In genomic region chr14:81454572-81455218, GRCh38 we compare ENCODE assay signal across 10 cellular contexts. TPM values are rescaled to one million over a fixed set of nuclear protein-coding genes. Genes with fewer than 3 reads are reported as not detected.
DNase-seq lines count a peak whose midpoint lies in the region; ATAC-seq and TF ChIP-seq lines count a peak whose summit lies in the region.
"Had no signal": no experiment of that assay in that cellular context is flagged by ENCODE, and none has a peak within 500 bp of the region (broad histone marks: within the 10 kb centered on the region; RNA-seq: fewer than 3 reads in every experiment).

No MANE protein-coding gene starts in this region.

- peaks cover 2% of the 10 kb centered on the region for H3K27me3 Mint-ChIP-seq in activated CD4-positive, alpha-beta memory T cell treated with anti-CD3 and anti-CD28 coated beads for 36 hours
- H3K27me3 Mint-ChIP-seq in T-helper 2 cell treated with Interferon-gamma antibody and Interleukin-4, amounts not matched to agents 5 μg/mL and 100 μg/mL, for 36 hours (ENCODE audit: low read depth), result no peaks in the 10 kb centered on the region

- H3K36me3 Mint-ChIP-seq in activated CD4-positive, alpha-beta memory T cell treated with anti-CD3 and anti-CD28 coated beads for 36 hours, result no peaks in the 10 kb centered on the region
- no peaks in the 10 kb centered on the region for H3K36me3 Mint-ChIP-seq in T-helper 2 cell treated with Interferon-gamma antibody and Interleukin-4, amounts not matched to agents 5 μg/mL and 100 μg/mL, for 36 hours (ENCODE audit: low read depth)

- H3K4me1 Mint-ChIP-seq in activated CD4-positive, alpha-beta memory T cell treated with anti-CD3 and anti-CD28 coated beads for 36 hours (ENCODE audit: low read depth), result no peaks in the 10 kb centered on the region
- H3K4me1 Mint-ChIP-seq in T-helper 2 cell treated with Interferon-gamma antibody and Interleukin-4, amounts not matched to agents 5 μg/mL and 100 μg/mL, for 36 hours (ENCODE audit: low read depth), result peaks cover 2% of the 10 kb centered on the region

- TF ChIP-seq POLR2A in GM18505 (IDR thresholded peaks at IDR 0.05; ENCODE audit: borderline replicate concordance, extremely low read depth, insufficient read depth, insufficient read length), result no peak

- H3K27ac Mint-ChIP-seq in activated CD4-positive, alpha-beta memory T cell treated with anti-CD3 and anti-CD28 coated beads for 36 hours, result no peak overlapping the region
- H3K27ac Mint-ChIP-seq in T-helper 2 cell treated with Interferon-gamma antibody and Interleukin-4, amounts not matched to agents 5 μg/mL and 100 μg/mL, for 36 hours, result no peak overlapping the region

- DNase-seq in AG08396 (ENCODE audit: low spot score), result no peak
- DNase-seq in activated CD4-positive, alpha-beta memory T cell treated with anti-CD3 and anti-CD28 coated beads for 36 hours, result no peak
- DNase-seq in activated CD8-positive, alpha-beta memory T cell treated with anti-CD3 and anti-CD28 coated beads for 24 hours, result no peak
- no peak for DNase-seq in T-helper 2 cell treated with Interferon-gamma antibody and Interleukin-4, amounts not matched to agents 5 μg/mL and 100 μg/mL, for 36 hours (ENCODE audit: low spot score)
- DNase-seq: effector memory CD4-positive, alpha-beta T cell; left lung had no signal

- CTCF ChIA-PET in activated CD4-positive, alpha-beta memory T cell treated with anti-CD3 and anti-CD28 coated beads for 36 hours (lab: Charles Lee), result interaction anchor here (0.9 to 10.6 kb wide), 6 partner anchors 10 to 233 kb away, joined by 3 to 122 read pairs (median 6); partner anchors contain the start of gene GTF2A1

- POLR2A ChIA-PET in activated CD4-positive, alpha-beta memory T cell treated with anti-CD3 and anti-CD28 coated beads for 36 hours (lab: Charles Lee), result no interaction called here

- ATAC-seq in GM18505 (IDR thresholded peaks at IDR 0.05; ENCODE audit: unreplicated experiment), result peak; percentile 66
- peak; percentile 83 for ATAC-seq in GM19397 (IDR thresholded peaks at IDR 0.05; ENCODE audit: unreplicated experiment)
- peak; percentile 64 for ATAC-seq in HG02840 (IDR thresholded peaks at IDR 0.05; ENCODE audit: low FRiP score, unreplicated experiment)
- peak; percentile 70 for ATAC-seq in HG03442 (IDR thresholded peaks at IDR 0.05; ENCODE audit: unreplicated experiment)
- ATAC-seq: left lung had no signal

- H3K9me3 Mint-ChIP-seq in activated CD4-positive, alpha-beta memory T cell treated with anti-CD3 and anti-CD28 coated beads for 36 hours, result no peaks in the 10 kb centered on the region
- no peaks in the 10 kb centered on the region for H3K9me3 Mint-ChIP-seq in T-helper 2 cell treated with Interferon-gamma antibody and Interleukin-4, amounts not matched to agents 5 μg/mL and 100 μg/mL, for 36 hours

- H3K4me3 Mint-ChIP-seq in activated CD4-positive, alpha-beta memory T cell treated with anti-CD3 and anti-CD28 coated beads for 36 hours, result no peak overlapping the region
- H3K4me3 Mint-ChIP-seq in T-helper 2 cell treated with Interferon-gamma antibody and Interleukin-4, amounts not matched to agents 5 μg/mL and 100 μg/mL, for 36 hours, result no peak overlapping the region

- intact Hi-C loops in activated CD4-positive, alpha-beta memory T cell treated with anti-CD3 and anti-CD28 coated beads for 36 hours (cut with micrococcal nuclease), result no loop called here

RNA-seq across cellular contexts. Expression of gene STON2, which starts 54.6 kb away (rescaled TPM):
- under 1 TPM; 0.12 to 0.34 TPM for total RNA-seq in activated CD4-positive, alpha-beta memory T cell treated with anti-CD3 and anti-CD28 coated beads for 36 hours
